Comparison of ENCODE assay signal across 2 cellular contexts in genomic region chr4:112280657-112281056, GRCh38.
A peak's percentile ranks its signal among the peaks of the same experiment; 100 is the strongest.
TF ChIP-seq lines count a peak whose summit lies in the region.

No MANE protein-coding gene starts in this region.

TF ChIP-seq in K562, 482 proteins besides CTCF, POLR2A, EP300 and RAD21:
- TF ChIP-seq CEBPG (CRISPR knock-in tag; IDR thresholded peaks at IDR 0.05) (no peak), CEBPG (tag; conservative IDR thresholded peaks at IDR 0.05 in 1 of 2, IDR thresholded peaks at IDR 0.05 in 1 of 2) (peak; percentile 30 to 83; a peak in 3 of 4 replicates), ATF3 (IDR thresholded peaks at IDR 0.05) (0 out of 2 replicates have a peak, but pooled peaks have one; percentile 43), ATF3 (CRISPR knock-in tag; conservative IDR thresholded peaks at IDR 0.05) (no peak), JUNB (CRISPR knock-in tag; conservative IDR thresholded peaks at IDR 0.05) (no peak)

TF ChIP-seq in GM12891, 5 proteins besides CTCF, POLR2A, EP300 and RAD21:
- no peak for TF ChIP-seq POLR2AphosphoS5 (IDR thresholded peaks at IDR 0.05; ENCODE audit: low read depth, low read length)
- no peak for TF ChIP-seq TAF1 (IDR thresholded peaks at IDR 0.05; ENCODE audit: low read depth, low read length)
- TF ChIP-seq PAX5 (IDR thresholded peaks at IDR 0.05; ENCODE audit: insufficient read depth, low read length, severe bottlenecking), result no peak
- no peak for TF ChIP-seq SPI1 (IDR thresholded peaks at IDR 0.05; ENCODE audit: low read depth, low read length)
- no peak for TF ChIP-seq POU2F2 (IDR thresholded peaks at IDR 0.05; ENCODE audit: low read depth, low read length)
TF ChIP-seq in GM12891: peak in this region for 0.
